ENCODE assay signal across 24 cellular contexts in genomic region chr11:36261094-36261493, GRCh38.
"Had no signal": no experiment of that assay in that cellular context is flagged by ENCODE, and none has a peak within 500 bp of the region (broad histone marks: within the 10 kb centered on the region; RNA-seq: fewer than 3 reads in every experiment).

No MANE protein-coding gene starts in this region.

- H3K27me3 ChIP-seq: colonic mucosa, foreskin keratinocyte, upper lobe of right lung, uterus had no signal

- H2AFZ ChIP-seq: hepatocyte had no signal

- H3K79me2 ChIP-seq: hepatocyte had no signal

- H3K4me3 Mint-ChIP-seq: dendritic cell treated with granulocyte-macrophage colony-stimulating factor and Interleukin-4, amounts not matched to agents 40 ng/mL and 50 ng/mL, for 4 days; memory B cell; natural killer cell; stimulated activated naive B cell treated with anti-CD40 and anti-IgM and Interleukin-4, amounts not matched to agents 10 μg/mL and 1 μg/mL and 100 μg/mL, for 72 hours; stimulated activated naive CD8-positive, alpha-beta T cell treated with anti-CD3 and anti-CD28 coated beads, Interleukin-15, Interleukin-2, amounts not matched to agents 100 ng/mL and 50 ng/mL, for 24 hours had no signal

- H3K27ac Mint-ChIP-seq: dendritic cell treated with granulocyte-macrophage colony-stimulating factor and Interleukin-4, amounts not matched to agents 40 ng/mL and 50 ng/mL, for 4 days; memory B cell; natural killer cell; stimulated activated naive B cell treated with anti-CD40 and anti-IgM and Interleukin-4, amounts not matched to agents 10 μg/mL and 1 μg/mL and 100 μg/mL, for 72 hours; stimulated activated naive CD8-positive, alpha-beta T cell treated with anti-CD3 and anti-CD28 coated beads, Interleukin-15, Interleukin-2, amounts not matched to agents 100 ng/mL and 50 ng/mL, for 24 hours had no signal

- H3K36me3 ChIP-seq: colonic mucosa, esophagus muscularis mucosa, gastroesophageal sphincter, heart left ventricle, transverse colon, upper lobe of right lung, uterus had no signal

- FAIRE-seq: endothelial cell of umbilical vein, kidney had no signal

- ATAC-seq: foreskin keratinocyte; gastroesophageal sphincter; heart left ventricle; left lobe of liver; natural killer cell; psoas muscle; right cardiac atrium; stimulated activated naive B cell treated with anti-CD40 and anti-IgM and Interleukin-4, amounts not matched to agents 10 μg/mL and 1 μg/mL and 100 μg/mL, for 72 hours; upper lobe of right lung had no signal

- H3K9me3 Mint-ChIP-seq: dendritic cell treated with granulocyte-macrophage colony-stimulating factor and Interleukin-4, amounts not matched to agents 40 ng/mL and 50 ng/mL, for 4 days; memory B cell; natural killer cell; stimulated activated naive B cell treated with anti-CD40 and anti-IgM and Interleukin-4, amounts not matched to agents 10 μg/mL and 1 μg/mL and 100 μg/mL, for 72 hours; stimulated activated naive CD8-positive, alpha-beta T cell treated with anti-CD3 and anti-CD28 coated beads, Interleukin-15, Interleukin-2, amounts not matched to agents 100 ng/mL and 50 ng/mL, for 24 hours had no signal

- H3K4me1 ChIP-seq: colonic mucosa, foreskin keratinocyte, gastroesophageal sphincter, psoas muscle, transverse colon, upper lobe of right lung, uterus had no signal

- H3K27ac ChIP-seq: colonic mucosa, esophagus muscularis mucosa, foreskin keratinocyte, gastroesophageal sphincter, heart left ventricle, hepatocyte, psoas muscle, skin epidermis, transverse colon, upper lobe of right lung, uterus had no signal

- H3K4me2 ChIP-seq: hepatocyte had no signal

- H3K36me3 Mint-ChIP-seq: memory B cell; natural killer cell; stimulated activated naive B cell treated with anti-CD40 and anti-IgM and Interleukin-4, amounts not matched to agents 10 μg/mL and 1 μg/mL and 100 μg/mL, for 72 hours had no signal

- DNase-seq: colonic mucosa; effector memory CD4-positive, alpha-beta T cell; heart left ventricle; kidney; natural killer cell; psoas muscle; right cardiac atrium; stimulated activated CD4-positive, alpha-beta T cell treated with anti-CD3 and anti-CD28 coated beads, Interleukin-15, amount 100 ng/mL, for 24 hours; stimulated activated CD4-positive, alpha-beta T cell treated with anti-CD3 and anti-CD28 coated beads, Interleukin-2, amount 100 ng/mL, for 48 hours; stimulated activated naive B cell treated with anti-CD40 and anti-IgM and Interleukin-4, amounts not matched to agents 10 μg/mL and 1 μg/mL and 100 μg/mL, for 72 hours; transverse colon; upper lobe of right lung; uterus had no signal

- H3K4me3 ChIP-seq: colonic mucosa, esophagus muscularis mucosa, gastroesophageal sphincter, heart left ventricle, hepatocyte, lung, psoas muscle, skin epidermis, transverse colon, upper lobe of right lung, uterus had no signal

- H3K9me3 ChIP-seq: colonic mucosa, transverse colon, upper lobe of right lung, uterus had no signal

- H3K4me1 Mint-ChIP-seq: memory B cell; natural killer cell; stimulated activated naive B cell treated with anti-CD40 and anti-IgM and Interleukin-4, amounts not matched to agents 10 μg/mL and 1 μg/mL and 100 μg/mL, for 72 hours had no signal
